ENCODE assay signal across 9 cellular contexts in the genomic region with DNA sequence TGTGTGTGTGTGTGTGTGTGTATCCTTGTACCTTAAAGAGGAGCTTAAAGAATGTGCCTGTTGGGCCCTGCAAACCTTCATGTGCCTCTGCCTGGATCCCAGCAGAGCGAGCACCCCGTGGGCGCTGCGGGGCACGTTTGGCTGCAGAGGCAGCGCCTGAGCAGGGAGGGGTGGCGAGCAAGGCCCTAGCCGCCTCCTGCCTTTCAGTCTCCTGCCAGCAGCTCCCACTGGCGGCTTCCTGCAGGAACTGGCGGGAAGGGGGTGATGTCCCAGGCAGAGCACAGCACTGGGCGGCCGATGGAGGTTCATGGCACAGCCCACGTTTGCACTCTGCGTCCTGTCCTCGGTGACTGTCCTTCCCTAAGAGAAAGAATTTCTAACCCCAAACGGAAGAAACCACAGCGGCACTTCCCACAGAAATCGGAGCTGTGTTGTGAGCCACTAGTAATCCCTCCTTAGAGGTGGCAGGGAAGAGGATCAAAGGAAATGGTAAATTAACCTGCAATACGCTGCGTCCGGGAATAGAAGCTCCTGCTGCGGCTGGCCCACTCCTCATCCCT. TPM values are rescaled to one million over a fixed set of nuclear protein-coding genes. Genes with fewer than 3 reads are reported as not detected.
A peak's percentile ranks its signal among the peaks of the same experiment; 100 is the strongest.
DNase-seq lines count a peak whose midpoint lies in the region; ATAC-seq and TF ChIP-seq lines count a peak whose summit lies in the region.
"Had no signal": no experiment of that assay in that cellular context is flagged by ENCODE, and none has a peak within 500 bp of the region (broad histone marks: within the 10 kb centered on the region; RNA-seq: fewer than 3 reads in every experiment).

No MANE protein-coding gene starts in this region.

- H3K4me3 ChIP-seq in thoracic aorta: no peak overlapping the region

- peaks cover 22% of the 10 kb centered on the region for H3K27me3 Mint-ChIP-seq in brain

- in situ Hi-C loops in GM13977 (cut with MboI; ENCODE audit: low pct_unique_long_range_greater_than_20kb, low sequenced_read_pairs, unreplicated experiment): loop anchor here (10.0 kb wide), 1 partner anchor 56 kb away; no protein-coding TSS in a partner anchor

- peaks cover 7 to 14% of the 10 kb centered on the region in 2 donors for H3K4me1 ChIP-seq in thoracic aorta (ENCODE audit: control insufficient read depth in 1 of 2, low read depth in 2 of 2)

- TF ChIP-seq CTCF in brain (conservative IDR thresholded peaks at IDR 0.05): peak; percentile 6 to 49
- peak; percentile 33 for TF ChIP-seq CTCF in thoracic aorta (IDR thresholded peaks at IDR 0.05)
- no peak for TF ChIP-seq CTCF in GM13977 (IDR thresholded peaks at IDR 0.05; ENCODE audit: extremely low read depth, insufficient read depth, missing control alignments)

- H3K36me3 ChIP-seq in thoracic aorta: no peaks in the 10 kb centered on the region

- H3K27me3 ChIP-seq in thoracic aorta (replicated peaks; ENCODE audit: insufficient read depth): no peaks in the 10 kb centered on the region

- DNase-seq in NCI-H82 (lab: John Stamatoyannopoulos, UW): peak; percentile 75
- DNase-seq in NCI-H82 treated with DMSO at 0.1 percent for 48 hours (lab: John Stamatoyannopoulos, UW; ENCODE audit: unreplicated experiment): no peak
- peak; percentile 92 for DNase-seq in islet precursor cell
- no peak for DNase-seq in thoracic aorta (ENCODE audit: low spot score)
- no peak for DNase-seq in GM13977 (ENCODE audit: low spot score)
- DNase-seq: CD4-positive, CD25-positive, alpha-beta regulatory T cell had no signal

- no peaks in the 10 kb centered on the region for H3K9me3 ChIP-seq in thoracic aorta

- peaks cover 28% of the 10 kb centered on the region for H3K4me1 Mint-ChIP-seq in brain

- no peak overlapping the region for H3K27ac ChIP-seq in thoracic aorta

- no peak for ATAC-seq in thoracic aorta (ENCODE audit: insufficient number of reproducible peaks, low FRiP score, low read depth)
- no peak for ATAC-seq in GM19463 (IDR thresholded peaks at IDR 0.05; ENCODE audit: unreplicated experiment)
- no peak for ATAC-seq in GM21360 (IDR thresholded peaks at IDR 0.05; ENCODE audit: unreplicated experiment)

- peaks cover 0 to 15% (median 7%) of the 10 kb centered on the region in 5 experiments for H3K9me3 Mint-ChIP-seq in brain

- peaks cover 8% of the 10 kb centered on the region for H3K36me3 Mint-ChIP-seq in brain
- H3K36me3 Mint-ChIP-seq: CD4-positive, CD25-positive, alpha-beta regulatory T cell had no signal

- H3K4me3 Mint-ChIP-seq in brain: peak overlapping the region in 1 of 5 experiments; percentile 50

- peak overlapping the region in 3 of 5 experiments; percentile 63 to 73 (median 63) for H3K27ac Mint-ChIP-seq in brain
- H3K27ac Mint-ChIP-seq: CD4-positive, CD25-positive, alpha-beta regulatory T cell had no signal

RNA-seq across cellular contexts. Expression of gene ZBTB42, which starts 19.8 kb away (rescaled TPM):
- polyA plus RNA-seq in brain (ENCODE audit: insufficient read depth, low read depth, low replicate concordance): 2.2 TPM
- 1 to 10 TPM; 3.2 to 4.4 TPM for total RNA-seq in thoracic aorta

RNA-seq across cellular contexts. Expression of gene AKT1, which starts 25.2 kb away (rescaled TPM):
- 192 TPM for polyA plus RNA-seq in brain (ENCODE audit: insufficient read depth, low read depth, low replicate concordance)
- total RNA-seq in thoracic aorta: 100 to 1,000 TPM; 158 to 162 TPM

RNA-seq across cellular contexts. Expression of gene CEP170B, which starts 44.3 kb away (rescaled TPM):
- 35.2 TPM for polyA plus RNA-seq in brain (ENCODE audit: insufficient read depth, low read depth, low replicate concordance)
- 10 to 100 TPM; 35.2 to 38.2 TPM for total RNA-seq in thoracic aorta

Comparison
In these comparisons a context has a peak if more than half of its experiments do, and no peak if none do; other contexts are left out.
1. DNase-seq: peak in NCI-H82 (single experiment) and islet precursor cell (single experiment); none in NCI-H82 treated with DMSO at 0.1 percent for 48 hours (single experiment), thoracic aorta (single experiment) and GM13977 (single experiment).